Comparison of ENCODE assay signal across 12 cellular contexts in the genomic region with DNA sequence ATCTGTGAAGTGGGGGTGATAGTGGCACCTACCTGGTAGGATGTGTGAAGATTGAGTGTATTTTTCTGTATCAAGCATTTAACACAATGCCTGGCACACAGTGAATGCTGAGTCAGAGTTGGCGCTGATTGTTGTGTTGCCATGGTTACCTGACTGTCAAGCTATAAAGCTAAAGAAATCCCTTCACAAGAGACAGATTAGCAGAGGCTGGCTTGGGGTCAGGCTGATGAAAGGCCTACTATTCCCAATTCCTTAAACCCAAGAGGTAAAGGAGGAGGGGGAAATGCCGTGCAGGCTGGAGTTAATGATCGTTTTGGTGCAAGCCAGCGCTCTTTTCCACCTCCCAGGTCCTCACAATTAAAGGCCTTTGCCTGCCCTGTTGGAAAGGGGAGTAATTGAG. TPM values are rescaled to one million over a fixed set of nuclear protein-coding genes. Genes with fewer than 3 reads are reported as not detected.
A peak's percentile ranks its signal among the peaks of the same experiment; 100 is the strongest.
DNase-seq lines count a peak whose midpoint lies in the region.
"Had no signal": no experiment of that assay in that cellular context is flagged by ENCODE, and none has a peak within 500 bp of the region (broad histone marks: within the 10 kb centered on the region; RNA-seq: fewer than 3 reads in every experiment).

No MANE protein-coding gene starts in this region.

- H3K36me3 ChIP-seq in HAP-1 (replicated peaks), result no peaks in the 10 kb centered on the region
- no peaks in the 10 kb centered on the region for H3K36me3 ChIP-seq in CD8-positive, alpha-beta memory T cell (ENCODE audit: insufficient read depth, low read length)

- H3K4me1 ChIP-seq in HAP-1, result peaks cover 32% of the 10 kb centered on the region
- H3K4me1 ChIP-seq in CD8-positive, alpha-beta memory T cell (ENCODE audit: insufficient read depth, low read length), result no peaks in the 10 kb centered on the region

- H3K27ac Mint-ChIP-seq in activated T-helper 1 cell treated with anti-CD3 and anti-CD28 coated beads, Interleukin-12 subunit alpha, Interleukin-12 subunit beta, Interleukin-2, Interleukin-4 antibody, amounts not matched to agents 30 ng/mL and 10 ng/mL and 1 ng/mL, durations not matched to agents 14 hours and 24 hours and 36 hours, result peak overlapping the region; percentile 0
- H3K27ac Mint-ChIP-seq in CD8-positive, alpha-beta memory T cell, result no peak overlapping the region
- H3K27ac Mint-ChIP-seq: mesothelial cell of epicardium had no signal

- intact Hi-C loops in activated T-helper 1 cell treated with anti-CD3 and anti-CD28 coated beads, Interleukin-12 subunit alpha, Interleukin-12 subunit beta, Interleukin-2, Interleukin-4 antibody, amounts not matched to agents 30 ng/mL and 10 ng/mL and 1 ng/mL, durations not matched to agents 14 hours and 24 hours and 36 hours (cut with micrococcal nuclease), result loop anchor here (5.0 kb wide), 1 partner anchor 364 kb away; the partner anchor contains the start of gene SMG1

- in situ Hi-C loops in HAP-1 (cut with MboI; ENCODE audit: low sequenced_read_pairs), result no loop called here

- peaks cover 16% of the 10 kb centered on the region for H3K4me1 Mint-ChIP-seq in activated T-helper 1 cell treated with anti-CD3 and anti-CD28 coated beads, Interleukin-12 subunit alpha, Interleukin-12 subunit beta, Interleukin-2, Interleukin-4 antibody, amounts not matched to agents 30 ng/mL and 10 ng/mL and 1 ng/mL, durations not matched to agents 14 hours and 24 hours and 36 hours (ENCODE audit: low read depth)
- peaks cover 0 to 5% (median 0%) of the 10 kb centered on the region in 3 donors for H3K4me1 Mint-ChIP-seq in CD8-positive, alpha-beta memory T cell

- peaks cover 5% of the 10 kb centered on the region for H3K9me3 Mint-ChIP-seq in activated T-helper 1 cell treated with anti-CD3 and anti-CD28 coated beads, Interleukin-12 subunit alpha, Interleukin-12 subunit beta, Interleukin-2, Interleukin-4 antibody, amounts not matched to agents 30 ng/mL and 10 ng/mL and 1 ng/mL, durations not matched to agents 14 hours and 24 hours and 36 hours
- H3K9me3 Mint-ChIP-seq in CD8-positive, alpha-beta memory T cell, result no peaks in the 10 kb centered on the region
- H3K9me3 Mint-ChIP-seq: mesothelial cell of epicardium had no signal

- H3K4me3 Mint-ChIP-seq in activated T-helper 1 cell treated with anti-CD3 and anti-CD28 coated beads, Interleukin-12 subunit alpha, Interleukin-12 subunit beta, Interleukin-2, Interleukin-4 antibody, amounts not matched to agents 30 ng/mL and 10 ng/mL and 1 ng/mL, durations not matched to agents 14 hours and 24 hours and 36 hours, result no peak overlapping the region
- no peak overlapping the region for H3K4me3 Mint-ChIP-seq in CD8-positive, alpha-beta memory T cell
- H3K4me3 Mint-ChIP-seq: mesothelial cell of epicardium had no signal

- peaks cover 4% of the 10 kb centered on the region for H3K27me3 Mint-ChIP-seq in activated T-helper 1 cell treated with anti-CD3 and anti-CD28 coated beads, Interleukin-12 subunit alpha, Interleukin-12 subunit beta, Interleukin-2, Interleukin-4 antibody, amounts not matched to agents 30 ng/mL and 10 ng/mL and 1 ng/mL, durations not matched to agents 14 hours and 24 hours and 36 hours (ENCODE audit: insufficient read depth)
- H3K27me3 Mint-ChIP-seq in CD8-positive, alpha-beta memory T cell, result peaks cover 8 to 22% of the 10 kb centered on the region in 2 donors

- H3K27me3 ChIP-seq in HAP-1 (ENCODE audit: low read depth), result no peaks in the 10 kb centered on the region; the same call in 1 of the 2 replicates
- H3K27me3 ChIP-seq in CD8-positive, alpha-beta memory T cell (ENCODE audit: insufficient read depth, low read length, poor library complexity, severe bottlenecking), result no peaks in the 10 kb centered on the region

- H3K36me3 Mint-ChIP-seq in activated T-helper 1 cell treated with anti-CD3 and anti-CD28 coated beads, Interleukin-12 subunit alpha, Interleukin-12 subunit beta, Interleukin-2, Interleukin-4 antibody, amounts not matched to agents 30 ng/mL and 10 ng/mL and 1 ng/mL, durations not matched to agents 14 hours and 24 hours and 36 hours (ENCODE audit: low read depth), result peaks cover 5% of the 10 kb centered on the region
- H3K36me3 Mint-ChIP-seq in CD8-positive, alpha-beta memory T cell, result no peaks in the 10 kb centered on the region
- H3K36me3 Mint-ChIP-seq: mesothelial cell of epicardium had no signal

- DNase-seq in COLO829 (ENCODE audit: low spot score), result peak; percentile 58
- peak; percentile 87 to 95 for DNase-seq in HAP-1 (ENCODE audit: low spot score in 2 of 2)
- DNase-seq in activated T-helper 1 cell treated with anti-CD3 and anti-CD28 coated beads, Interleukin-12 subunit alpha, Interleukin-12 subunit beta, Interleukin-2, Interleukin-4 antibody, amounts not matched to agents 30 ng/mL and 10 ng/mL and 1 ng/mL, durations not matched to agents 14 hours and 24 hours and 36 hours (ENCODE audit: low spot score), result no peak
- peak; percentile 71 for DNase-seq in inferior parietal cortex (ENCODE audit: extremely low spot score)
- no peak for DNase-seq in NCI-H774 (lab: John Stamatoyannopoulos, UW)
- no peak for DNase-seq in CD8-positive, alpha-beta memory T cell
- no peak for DNase-seq in SKM-1 (lab: John Stamatoyannopoulos, UW; ENCODE audit: unreplicated experiment)
- DNase-seq in stimulated activated naive CD4-positive, alpha-beta T cell (lab: John Stamatoyannopoulos, UW), result no peak

- CTCF ChIA-PET in CD8-positive, alpha-beta memory T cell (lab: Charles Lee), result no interaction called here

- H3K9me3 ChIP-seq in HAP-1, result no peaks in the 10 kb centered on the region
- H3K9me3 ChIP-seq in CD8-positive, alpha-beta memory T cell (ENCODE audit: low read length), result no peaks in the 10 kb centered on the region

- POLR2A ChIA-PET in CD8-positive, alpha-beta memory T cell (lab: Charles Lee), result no interaction called here

- no peak overlapping the region for H3K27ac ChIP-seq in CD8-positive, alpha-beta memory T cell (ENCODE audit: low read depth, low read length)

- no peak overlapping the region for H3K4me3 ChIP-seq in HAP-1
- H3K4me3 ChIP-seq in CD8-positive, alpha-beta memory T cell (ENCODE audit: low read length), result no peak overlapping the region

RNA-seq across cellular contexts. Expression of gene CLEC19A, which starts 5.9 kb away (rescaled TPM):
- total RNA-seq in activated T-helper 1 cell treated with anti-CD3 and anti-CD28 coated beads, Interleukin-12 subunit alpha, Interleukin-12 subunit beta, Interleukin-2, Interleukin-4 antibody, amounts not matched to agents 30 ng/mL and 10 ng/mL and 1 ng/mL, durations not matched to agents 14 hours and 24 hours and 36 hours, result not detected in 2 replicates
- total RNA-seq in CD8-positive, alpha-beta memory T cell, result not detected
- not detected for polyA plus RNA-seq in CD8-positive, alpha-beta memory T cell
- total RNA-seq: activated naive CD4-positive, alpha-beta T cell treated with anti-CD3 and anti-CD28 coated beads, Interleukin-2, amount 50 U/mL, for 72 hours; epithelial cell of proximal tubule; mesothelial cell of epicardium; temporal lobe had no signal

Comparison
In these comparisons a context has a peak if more than half of its experiments do, and no peak if none do; other contexts are left out.
1. DNase-seq: peak in COLO829 (single experiment), HAP-1 (2 of 2) and inferior parietal cortex (single experiment); none in activated T-helper 1 cell treated with anti-CD3 and anti-CD28 coated beads, Interleukin-12 subunit alpha, Interleukin-12 subunit beta, Interleukin-2, Interleukin-4 antibody, amounts not matched to agents 30 ng/mL and 10 ng/mL and 1 ng/mL, durations not matched to agents 14 hours and 24 hours and 36 hours (single experiment), NCI-H774 (single experiment), CD8-positive, alpha-beta memory T cell (0 of 5), SKM-1 (single experiment) and stimulated activated naive CD4-positive, alpha-beta T cell (0 of 6).